8 cellular contexts compared by ENCODE assay signal in genomic region chr12:14390885-14391530, GRCh38. TPM values are rescaled to one million over a fixed set of nuclear protein-coding genes. Genes with fewer than 3 reads are reported as not detected.
DNase-seq lines count a peak whose midpoint lies in the region; ATAC-seq, FAIRE-seq and TF ChIP-seq lines count a peak whose summit lies in the region.
"Had no signal": no experiment of that assay in that cellular context is flagged by ENCODE, and none has a peak within 500 bp of the region (broad histone marks: within the 10 kb centered on the region; RNA-seq: fewer than 3 reads in every experiment).

No MANE protein-coding gene starts in this region.

- 95% methylated on average over 2 of the region's 3 CpGs; no CpG with 5 or more reads in 1 of the 2 experiments for WGBS in endodermal cell (ENCODE audit: insufficient coverage in 1 of 2, insufficient read length in 1 of 2), 2 experiments
- WGBS in spleen, 5 donors = 25 to 35% (median 27%) methylated on average over 3 of the region's 3 CpGs

- ATAC-seq in sciatic nerve = no peak

- H3K9me3 ChIP-seq in Peyer's patch (no peaks in the 10 kb centered on the region), endodermal cell (ENCODE audit: control insufficient read depth, low read length) (peaks cover 4% of the 10 kb centered on the region), spleen (peaks cover 0 to 7% (median 0%) of the 10 kb centered on the region in 8 donors)

- H3K9me3 Mint-ChIP-seq in endodermal cell = peaks cover 2% of the 10 kb centered on the region

- H3K27me3 Mint-ChIP-seq in endodermal cell (ENCODE audit: insufficient read depth) = no peaks in the 10 kb centered on the region

- TF ChIP-seq POLR2A in Peyer's patch (IDR thresholded peaks at IDR 0.05) (no peak), spleen (IDR thresholded peaks at IDR 0.05) (no peak)

- intact Hi-C loops in spleen (cut with DNase I; ENCODE audit: low total_unique reads) = no loop called here
- intact Hi-C loops in sciatic nerve (cut with DNase I) = no loop called here

- peaks cover 31% of the 10 kb centered on the region for H3K36me3 Mint-ChIP-seq in endodermal cell (ENCODE audit: low read depth)

- H3K36me3 ChIP-seq in Peyer's patch (peaks cover 0 to 5% (median 0%) of the 10 kb centered on the region in 3 donors), endodermal cell (ENCODE audit: control insufficient read depth, insufficient read depth, low read length) (no peaks in the 10 kb centered on the region), spleen (peaks cover 0 to 32% (median 4%) of the 10 kb centered on the region in 6 donors)

- H3K4me3 Mint-ChIP-seq in endodermal cell = no peak overlapping the region

- no peak overlapping the region for H3K9ac ChIP-seq in endodermal cell (ENCODE audit: extremely low read depth, low read length, poor library complexity, severe bottlenecking)

- no peaks in the 10 kb centered on the region for H3K27me3 ChIP-seq in Peyer's patch
- no peaks in the 10 kb centered on the region for H3K27me3 ChIP-seq in endodermal cell (ENCODE audit: control insufficient read depth, insufficient read depth, low read length, poor library complexity, severe bottlenecking)
- no peaks in the 10 kb centered on the region for H3K27me3 ChIP-seq in spleen (replicated peaks in 1 of 7)

- H3K4me1 Mint-ChIP-seq in endodermal cell = peaks cover 52% of the 10 kb centered on the region

- peak; percentile 55 for FAIRE-seq in GM19239 (lab: Jason Lieb, UNC)

- H3K27ac ChIP-seq in Peyer's patch = peak overlapping the region; percentile 1 to 45 (median 20)
- H3K27ac ChIP-seq in endodermal cell (ENCODE audit: low read depth, low read length) = no peak overlapping the region
- H3K27ac ChIP-seq in spleen = peak overlapping the region in 7 of 8 donors; percentile 16 to 78 (median 74)

- H3K4me1 ChIP-seq in Peyer's patch (peaks cover 0 to 15% (median 1%) of the 10 kb centered on the region in 4 donors), endodermal cell (ENCODE audit: control insufficient read depth, insufficient read depth, low read length) (peaks cover 7% of the 10 kb centered on the region), spleen (peaks cover 26 to 100% (median 78%) of the 10 kb centered on the region in 6 donors)

- no peak for TF ChIP-seq CTCF in Peyer's patch (IDR thresholded peaks at IDR 0.05)
- no peak for TF ChIP-seq CTCF in endodermal cell (conservative IDR thresholded peaks at IDR 0.05)
- no peak for TF ChIP-seq CTCF in spleen (IDR thresholded peaks at IDR 0.05 in 8 of 11, conservative IDR thresholded peaks at IDR 0.05 in 3 of 11)
- no peak for TF ChIP-seq CTCF in GM20000 (IDR thresholded peaks at IDR 0.05; ENCODE audit: extremely low read depth, missing control alignments)

- no peak overlapping the region for H3K4me3 ChIP-seq in Peyer's patch
- no peak overlapping the region for H3K4me3 ChIP-seq in endodermal cell (ENCODE audit: low read length)
- no peak overlapping the region for H3K4me3 ChIP-seq in spleen

- DNase-seq in GM19239 (ENCODE audit: insufficient read length, low spot score) (no peak), Peyer's patch (no peak), endodermal cell (no peak), spleen (no peak), GM20000 (ENCODE audit: low spot score) (no peak), sciatic nerve (ENCODE audit: low spot score) (no peak)
- DNase-seq in stimulated activated CD8-positive, alpha-beta memory T cell treated with anti-CD3 and anti-CD28 coated beads, Interleukin-4, amount 100 ng/mL, for 48 hours = no peak
- DNase-seq: KG1 had no signal

- peak overlapping the region; percentile 86 for H3K27ac Mint-ChIP-seq in endodermal cell

RNA-seq across cellular contexts. Expression of gene ATF7IP, which starts 25.5 kb away (rescaled TPM):
- total RNA-seq in Peyer's patch = 100 to 1,000 TPM in 1 of 4 donors, 10 to 100 TPM in 3; 24.3 to 193 (median 39.0) TPM
- 100 to 1,000 TPM; 174 to 222 TPM for total RNA-seq in endodermal cell
- polyA plus RNA-seq in endodermal cell (2013, experiment 1 of 2) = 71.3 TPM
- 71.2 TPM for polyA plus RNA-seq in endodermal cell (2013, experiment 2 of 2)
- total RNA-seq in spleen = 100 to 1,000 TPM in 6 of 7 donors, 10 to 100 TPM in 1; 84.5 to 170 (median 132) TPM
- 10 to 100 TPM; 10.2 to 19.2 (median 15.7) TPM for polyA plus RNA-seq in spleen
- total RNA-seq in sciatic nerve = 91.8 TPM
